ENCODE assay signal across 8 cellular contexts in the genomic region with DNA sequence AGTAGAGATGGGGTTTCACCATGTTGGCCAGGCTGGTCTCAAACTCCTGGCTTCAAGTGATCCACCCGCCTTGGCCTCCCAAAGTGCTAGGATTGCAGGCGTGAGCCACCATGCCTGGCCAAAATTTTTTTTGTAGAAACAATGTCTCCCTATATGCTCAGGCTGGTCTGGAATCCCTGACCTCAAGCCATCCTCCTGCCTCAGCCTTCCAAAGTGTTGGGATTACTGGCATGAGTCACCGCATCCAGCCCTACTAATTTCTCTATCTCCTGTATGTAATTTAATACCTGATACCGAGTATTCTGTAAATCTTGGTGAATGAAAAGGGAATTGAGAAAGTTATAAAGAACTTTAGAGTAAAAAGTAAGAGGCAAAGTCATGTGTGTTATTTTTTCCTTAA. TPM values are rescaled to one million over a fixed set of nuclear protein-coding genes. Genes with fewer than 3 reads are reported as not detected.
A peak's percentile ranks its signal among the peaks of the same experiment; 100 is the strongest.
DNase-seq lines count a peak whose midpoint lies in the region; ATAC-seq, FAIRE-seq and TF ChIP-seq lines count a peak whose summit lies in the region.
"Not testable (repeated sequence)": the region's sequence is repeated elsewhere in the genome, so short reads cannot be mapped to it uniquely, and the experiment has no call there.

No MANE protein-coding gene starts in this region.

- not testable (repeated sequence) for H3K27me3 ChIP-seq in HCT116 (ENCODE audit: insufficient read depth, low read length); MG63; SK-N-SH (ENCODE audit: insufficient read depth); brain microvascular endothelial cell (replicated peaks)

- not testable (repeated sequence) for H3K9ac ChIP-seq in HCT116 (ENCODE audit: low read length); SK-N-SH

- not testable (repeated sequence) for BruUV-seq in HCT116 (replicated peaks; lab: Mats Ljungman, UMichigan)

- H3K9me3 ChIP-seq in HCT116 (ENCODE audit: control insufficient read depth in 1 of 2, insufficient read depth in 1 of 2, low read depth in 1 of 2, low read length in 2 of 2); MG63; SK-N-SH: not testable (repeated sequence)

- in situ Hi-C loops in brain microvascular endothelial cell (cut with HindIII; ENCODE audit: low pct_ligation_motif_present, low sequenced_read_pairs) = not testable (repeated sequence)

- 0 out of 2 replicates have a peak, but pooled peaks have one; percentile 44 for ATAC-seq in HCT116

- CTCF ChIA-PET in HCT116 (lab: Charles Lee); SK-N-SH (lab: Yijun Ruan, JAX): not testable (repeated sequence)

- H3K27ac ChIP-seq in HCT116 (ENCODE audit: low read depth, low read length); SK-N-SH (ENCODE audit: low read depth in 2 of 2, low read length in 1 of 2): not testable (repeated sequence)
- H3K27ac ChIP-seq in brain microvascular endothelial cell = peak overlapping the region; percentile 40

- not testable (repeated sequence) for H3K9me2 ChIP-seq in HCT116 (ENCODE audit: insufficient read depth); SK-N-SH

- TF ChIP-seq CTCF in HCT116 (IDR thresholded peaks at IDR 0.05 in 2 of 3, conservative IDR thresholded peaks at IDR 0.05 in 1 of 3; ENCODE audit: borderline replicate concordance in 1 of 3, insufficient read depth in 1 of 3, low read depth in 2 of 3, low read length in 2 of 3); SK-N-SH (IDR thresholded peaks at IDR 0.05); brain microvascular endothelial cell (IDR thresholded peaks at IDR 0.05; ENCODE audit: low read depth, low read length, missing control alignments); fibroblast of mammary gland (conservative IDR thresholded peaks at IDR 0.05; ENCODE audit: control insufficient read depth, insufficient read depth, low read depth, low read length): not testable (repeated sequence)

- not testable (repeated sequence) for TF ChIP-seq EP300 in SK-N-SH (IDR thresholded peaks at IDR 0.05; ENCODE audit: borderline replicate concordance in 1 of 2, low read depth in 1 of 2, low read length in 1 of 2)

- not testable (repeated sequence) for TF ChIP-seq POLR2A in HCT116 (IDR thresholded peaks at IDR 0.05; ENCODE audit: borderline replicate concordance, extremely low read depth, insufficient read depth, insufficient read length)

- not testable (repeated sequence) for H3K79me2 ChIP-seq in HCT116 (ENCODE audit: insufficient read depth, low read length); SK-N-SH (ENCODE audit: insufficient read depth)

- H3K4me1 ChIP-seq in HCT116 (ENCODE audit: control insufficient read depth in 1 of 2, insufficient read depth in 2 of 2, low read length in 2 of 2); SK-N-SH (ENCODE audit: control insufficient read depth in 1 of 2, insufficient read depth in 2 of 2, low read depth in 1 of 2, low read length in 1 of 2): not testable (repeated sequence)

- H3F3A ChIP-seq in SK-N-SH (replicated peaks; ENCODE audit: insufficient read depth) = not testable (repeated sequence)

- H3K36me3 ChIP-seq in HCT116 (ENCODE audit: control insufficient read depth in 1 of 2, insufficient read depth in 2 of 2, low read length in 2 of 2); brain microvascular endothelial cell (replicated peaks): not testable (repeated sequence)
- H3K36me3 ChIP-seq in MG63 = peaks cover 25% of the 10 kb centered on the region
- H3K36me3 ChIP-seq in SK-N-SH (replicated peaks in 1 of 2; ENCODE audit: control insufficient read depth in 1 of 2, insufficient read depth in 2 of 2, low read length in 1 of 2) = peaks cover 0 to 16% of the 10 kb centered on the region in 2 experiments

- WGBS in SK-N-SH (ENCODE audit: low lambda C conversion rate) = 80% methylated on average over 2 of the region's 4 CpGs

- POLR2A ChIA-PET in HCT116 (lab: Charles Lee); SK-N-SH (lab: Yijun Ruan, JAX): not testable (repeated sequence)

- FAIRE-seq in urothelium cell line (lab: Jason Lieb, UNC) = not testable (repeated sequence)

- not testable (repeated sequence) for H2AFZ ChIP-seq in HCT116 (ENCODE audit: low read depth, low read length, poor library complexity, severe bottlenecking); SK-N-SH (ENCODE audit: low read depth)

- not testable (repeated sequence) for H3K4me2 ChIP-seq in HCT116 (ENCODE audit: low read length); SK-N-SH

- RAD21 ChIA-PET in HCT116 (lab: Charles Lee; ENCODE audit: low non-redundant PET in 1 of 2, low total read pairs in 2 of 2, uncharacterized antibody in 2 of 2, unreplicated experiment in 2 of 2) = not testable (repeated sequence)

- intact Hi-C loops in HCT116 (cut with micrococcal nuclease) = not testable (repeated sequence)

- not testable (repeated sequence) for TF ChIP-seq RAD21 in HCT116 (IDR thresholded peaks at IDR 0.05; ENCODE audit: low read depth); SK-N-SH (IDR thresholded peaks at IDR 0.05; ENCODE audit: low read length)

- H3K4me3 ChIP-seq in HCT116 (replicated peaks in 1 of 2; ENCODE audit: low read depth in 1 of 2, low read length in 2 of 2); MG63; SK-N-SH (ENCODE audit: low read depth in 2 of 2, low read length in 1 of 2); brain microvascular endothelial cell (ENCODE audit: low read depth, low read length); fibroblast of mammary gland (ENCODE audit: control insufficient read depth, low read depth, low read length): not testable (repeated sequence)

- not testable (repeated sequence) for H4K20me1 ChIP-seq in HCT116 (ENCODE audit: insufficient read depth); SK-N-SH (ENCODE audit: insufficient read depth)

- peak; percentile 46 for DNase-seq in COLO829 (ENCODE audit: low spot score)
- not testable (repeated sequence) for DNase-seq in HCT116 (ENCODE audit: low read depth, low spot score); SK-N-SH
- peak; percentile 43 for DNase-seq in MG63
- DNase-seq in brain microvascular endothelial cell = peak; percentile 59
- peak; percentile 28 for DNase-seq in fibroblast of mammary gland (ENCODE audit: low read depth)
- peak; percentile 57 for DNase-seq in iris pigment epithelial cell (ENCODE audit: low read depth)
- peak; percentile 3 for DNase-seq in urothelium cell line (ENCODE audit: low spot score)

TF ChIP-seq in SK-N-SH, 30 proteins besides CTCF, POLR2A, EP300 and RAD21:
- TF ChIP-seq JUND (IDR thresholded peaks at IDR 0.05) (peak; percentile 20; the same call in 1 of the 2 replicates), FOSL2 (IDR thresholded peaks at IDR 0.05; ENCODE audit: borderline replicate concordance, low read depth) (peak; percentile 14; the same call in 1 of the 2 replicates)

RNA-seq across cellular contexts. Expression of a gene that starts 29.3 kb away (rescaled TPM):
- total RNA-seq in HCT116 (2021; ENCODE audit: unreplicated experiment) = 37.8 TPM
- 12.4 and 14.4 TPM in 2 replicates for polyA plus RNA-seq in HCT116 (2012)
- 29.5 and 37.4 TPM in 2 replicates for total RNA-seq in MG63 (2014; rRNA removed; shearing (Covaris generic); ENCODE audit: low replicate concordance)
- polyA plus RNA-seq in SK-N-SH (2012; rRNA removed) = 25.8 and 31.6 TPM in 2 replicates
- 33.2 and 39.0 TPM in 2 replicates for polyA plus RNA-seq in SK-N-SH (2012; cell fraction: cytosol; rRNA removed)
- polyA plus RNA-seq in SK-N-SH (2012; cell fraction: nucleus; rRNA removed) = 18.3 and 27.6 TPM in 2 replicates

RNA-seq across cellular contexts. Expression of a gene that starts 30.5 kb away (rescaled TPM):
- 171 TPM for total RNA-seq in HCT116 (2021; ENCODE audit: unreplicated experiment)
- polyA plus RNA-seq in HCT116 (2012) = 89.6 and 117 TPM in 2 replicates
- total RNA-seq in MG63 (2014; rRNA removed; shearing (Covaris generic); ENCODE audit: low replicate concordance) = 145 and 165 TPM in 2 replicates
- 49.5 and 55.8 TPM in 2 replicates for polyA plus RNA-seq in SK-N-SH (2012; rRNA removed)
- 46.8 and 53.2 TPM in 2 replicates for polyA plus RNA-seq in SK-N-SH (2012; cell fraction: cytosol; rRNA removed)
- polyA plus RNA-seq in SK-N-SH (2012; cell fraction: nucleus; rRNA removed) = 109 and 128 TPM in 2 replicates
